Comparison of ENCODE assay signal across 1 cellular context in genomic region chr4:95265814-95266740, GRCh38.
TF ChIP-seq lines count a peak whose summit lies in the region.

No MANE protein-coding gene starts in this region.

TF ChIP-seq in endothelial cell of umbilical vein, 7 proteins besides CTCF, POLR2A, EP300 and RAD21:
- no peak for TF ChIP-seq EZH2 (IDR thresholded peaks at IDR 0.05; ENCODE audit: borderline replicate concordance, low read depth, low read length, severe bottlenecking)
- TF ChIP-seq POLR2AphosphoS5 (IDR thresholded peaks at IDR 0.05; ENCODE audit: insufficient read depth, low read depth, low read length) = no peak
- TF ChIP-seq MYC (IDR thresholded peaks at IDR 0.05; ENCODE audit: low read depth, low read length) = no peak
- no peak for TF ChIP-seq FOS (IDR thresholded peaks at IDR 0.05; ENCODE audit: borderline replicate concordance, insufficient read depth, low read length)
- TF ChIP-seq JUN (IDR thresholded peaks at IDR 0.05; ENCODE audit: borderline replicate concordance, insufficient read depth, insufficient read length, low read depth) = no peak
- no peak for TF ChIP-seq GATA2 (IDR thresholded peaks at IDR 0.05; ENCODE audit: insufficient read depth, insufficient read length, low read depth, low read length)
- TF ChIP-seq MAX (IDR thresholded peaks at IDR 0.05; ENCODE audit: insufficient read depth, insufficient read length) = no peak
